ENCODE assay signal across 25 cellular contexts in genomic region chr7:38801786-38802185, GRCh38.
"Had no signal": no experiment of that assay in that cellular context is flagged by ENCODE, and none has a peak within 500 bp of the region (broad histone marks: within the 10 kb centered on the region; RNA-seq: fewer than 3 reads in every experiment).

No MANE protein-coding gene starts in this region.

- H3K4me1 Mint-ChIP-seq: activated CD4-positive, alpha-beta T cell treated with anti-CD3 and anti-CD28 coated beads, Interleukin-2, amount 10 ng/mL, durations not matched to agents 7 days and 5 days; activated naive CD4-positive, alpha-beta T cell treated with anti-CD3 and anti-CD28 coated beads, Interleukin-2, amount 10 ng/mL, durations not matched to agents 7 days and 5 days; activated naive CD8-positive, alpha-beta T cell treated with anti-CD3 and anti-CD28 coated beads for 36 hours had no signal

- H3K4me3 ChIP-seq: body of pancreas, cardiac muscle cell, MG63, Peyer's patch, SJSA1 had no signal

- H3K36me3 Mint-ChIP-seq: activated CD4-positive, alpha-beta memory T cell treated with anti-CD3 and anti-CD28 coated beads for 36 hours; activated naive CD4-positive, alpha-beta T cell treated with anti-CD3 and anti-CD28 coated beads, Interleukin-2, amount 10 ng/mL, durations not matched to agents 7 days and 5 days had no signal

- ATAC-seq: activated T-cell treated with anti-CD3 and anti-CD28 coated beads, Interleukin-2, amount 50 U/mL, for 72 hours; body of pancreas had no signal

- H3K27me3 ChIP-seq: body of pancreas, cardiac muscle cell, MG63, Peyer's patch, SJSA1 had no signal

- H3K27me3 Mint-ChIP-seq: activated CD4-positive, alpha-beta memory T cell treated with anti-CD3 and anti-CD28 coated beads for 36 hours; activated CD4-positive, alpha-beta T cell treated with anti-CD3 and anti-CD28 coated beads, Interleukin-2, amount 10 ng/mL, durations not matched to agents 7 days and 5 days; activated naive CD4-positive, alpha-beta T cell treated with anti-CD3 and anti-CD28 coated beads, Interleukin-2, amount 10 ng/mL, durations not matched to agents 7 days and 5 days; activated naive CD8-positive, alpha-beta T cell treated with anti-CD3 and anti-CD28 coated beads for 36 hours had no signal

- H3K4me3 Mint-ChIP-seq: activated CD4-positive, alpha-beta memory T cell treated with anti-CD3 and anti-CD28 coated beads for 36 hours; activated CD4-positive, alpha-beta T cell treated with anti-CD3 and anti-CD28 coated beads, Interleukin-2, amount 10 ng/mL, durations not matched to agents 7 days and 5 days; activated naive CD4-positive, alpha-beta T cell treated with anti-CD3 and anti-CD28 coated beads, Interleukin-2, amount 10 ng/mL, durations not matched to agents 7 days and 5 days; activated naive CD8-positive, alpha-beta T cell treated with anti-CD3 and anti-CD28 coated beads for 36 hours; activated T-cell treated with anti-CD3 and anti-CD28 coated beads, Interleukin-2, amount 50 U/mL, for 72 hours; T-helper 1 cell treated with Interleukin-12 subunit alpha and Interleukin-12 subunit beta and Interleukin-4 antibody, amounts not matched to agents 30 μg/mL and 1 μg/mL, for 36 hours had no signal

- H3K4me1 ChIP-seq: Peyer's patch, SJSA1 had no signal

- H3K27ac ChIP-seq: body of pancreas, cardiac muscle cell, Peyer's patch, RWPE1, SJSA1 had no signal

- H3K36me3 ChIP-seq: cardiac muscle cell, MG63, Peyer's patch, SJSA1 had no signal

- H3K9me3 Mint-ChIP-seq: activated CD4-positive, alpha-beta memory T cell treated with anti-CD3 and anti-CD28 coated beads for 36 hours; activated CD4-positive, alpha-beta T cell treated with anti-CD3 and anti-CD28 coated beads, Interleukin-2, amount 10 ng/mL, durations not matched to agents 7 days and 5 days; activated naive CD4-positive, alpha-beta T cell treated with anti-CD3 and anti-CD28 coated beads, Interleukin-2, amount 10 ng/mL, durations not matched to agents 7 days and 5 days; activated naive CD8-positive, alpha-beta T cell treated with anti-CD3 and anti-CD28 coated beads for 36 hours; activated T-cell treated with anti-CD3 and anti-CD28 coated beads, Interleukin-2, amount 50 U/mL, for 72 hours; activated T-helper 2 cell treated with anti-CD3 and anti-CD28 coated beads, Interferon-gamma antibody, Interleukin-2, Interleukin-4, amounts not matched to agents 10 μg/mL and 5 μg/mL and 100 μg/mL, durations not matched to agents 14 hours and 24 hours and 36 hours; T-helper 1 cell treated with Interleukin-12 subunit alpha and Interleukin-12 subunit beta and Interleukin-4 antibody, amounts not matched to agents 30 μg/mL and 1 μg/mL, for 36 hours had no signal

- H3K27ac Mint-ChIP-seq: activated CD4-positive, alpha-beta memory T cell treated with anti-CD3 and anti-CD28 coated beads for 36 hours; activated CD4-positive, alpha-beta T cell treated with anti-CD3 and anti-CD28 coated beads, Interleukin-2, amount 10 ng/mL, durations not matched to agents 7 days and 5 days; activated naive CD4-positive, alpha-beta T cell treated with anti-CD3 and anti-CD28 coated beads, Interleukin-2, amount 10 ng/mL, durations not matched to agents 7 days and 5 days; activated naive CD8-positive, alpha-beta T cell treated with anti-CD3 and anti-CD28 coated beads for 36 hours; activated T-cell treated with anti-CD3 and anti-CD28 coated beads, Interleukin-2, amount 50 U/mL, for 72 hours; activated T-helper 2 cell treated with anti-CD3 and anti-CD28 coated beads, Interferon-gamma antibody, Interleukin-2, Interleukin-4, amounts not matched to agents 10 μg/mL and 5 μg/mL and 100 μg/mL, durations not matched to agents 14 hours and 24 hours and 36 hours; T-helper 1 cell treated with Interleukin-12 subunit alpha and Interleukin-12 subunit beta and Interleukin-4 antibody, amounts not matched to agents 30 μg/mL and 1 μg/mL, for 36 hours had no signal

- DNase-seq: activated CD4-positive, alpha-beta memory T cell treated with anti-CD3 and anti-CD28 coated beads for 36 hours; activated CD4-positive, alpha-beta T cell treated with anti-CD3 and anti-CD28 coated beads, Interleukin-2, amount 10 ng/mL, durations not matched to agents 7 days and 5 days; activated CD4-positive, CD25-positive, alpha-beta regulatory T cell; activated gamma-delta T cell treated with Interleukin-2 at 50 U/mL for 16 hours; activated naive CD4-positive, alpha-beta T cell treated with anti-CD3 and anti-CD28 coated beads, Interleukin-2, amount 10 ng/mL, durations not matched to agents 7 days and 5 days; activated naive CD8-positive, alpha-beta T cell treated with anti-CD3 and anti-CD28 coated beads for 36 hours; activated T-cell treated with anti-CD3 and anti-CD28 coated beads for 4 hours; activated T-cell treated with anti-CD3 and anti-CD28 coated beads, Interleukin-2, amount 50 U/mL, for 72 hours; aorta; body of pancreas; MG63; NCI-H1105; NCI-H1436; NCI-H187; NCI-H2081; NCI-H510A treated with DMSO at 0.1 percent for 48 hours; NCI-H69; NK-92 treated with Interleukin-12 subunit alpha and Interleukin-12 subunit beta, amount 100 ng/mL, for 24 hours; Peyer's patch; SHP77 had no signal

- H3K9me3 ChIP-seq: body of pancreas, MG63, Peyer's patch, SJSA1 had no signal
